ENCODE assay signal across 31 cellular contexts in genomic region chr2:6676776-6677175, GRCh38.
"Had no signal": no experiment of that assay in that cellular context is flagged by ENCODE, and none has a peak within 500 bp of the region (broad histone marks: within the 10 kb centered on the region; RNA-seq: fewer than 3 reads in every experiment).

No MANE protein-coding gene starts in this region.

- H3K36me3 Mint-ChIP-seq: activated naive CD4-positive, alpha-beta T cell treated with anti-CD3 and anti-CD28 coated beads, Interleukin-2, amount 10 ng/mL, durations not matched to agents 7 days and 5 days; activated naive CD4-positive, alpha-beta T cell treated with anti-CD3 and anti-CD28 coated beads, Interleukin-2, amount 50 U/mL, for 72 hours; activated naive CD8-positive, alpha-beta T cell treated with anti-CD3 and anti-CD28 coated beads, Interleukin-2, amount 10 ng/mL, durations not matched to agents 7 days and 5 days had no signal

- H3K27ac Mint-ChIP-seq: activated CD4-positive, alpha-beta memory T cell treated with anti-CD3 and anti-CD28 coated beads, Interleukin-2, amount 10 ng/mL, durations not matched to agents 7 days and 5 days; activated CD4-positive, alpha-beta T cell treated with anti-CD3 and anti-CD28 coated beads, Interleukin-2, amount 10 ng/mL, durations not matched to agents 7 days and 5 days; activated naive CD4-positive, alpha-beta T cell treated with anti-CD3 and anti-CD28 coated beads, Interleukin-2, amount 10 ng/mL, durations not matched to agents 7 days and 5 days; activated naive CD4-positive, alpha-beta T cell treated with anti-CD3 and anti-CD28 coated beads, Interleukin-2, amount 50 U/mL, for 72 hours; activated naive CD8-positive, alpha-beta T cell treated with anti-CD3 and anti-CD28 coated beads, Interleukin-2, amount 10 ng/mL, durations not matched to agents 7 days and 5 days; activated T-cell treated with anti-CD3 and anti-CD28 coated beads, Interleukin-2, amount 50 U/mL, for 24 hours; activated T-cell treated with anti-CD3 and anti-CD28 coated beads, Interleukin-2, amount 50 U/mL, for 72 hours; dendritic cell treated with granulocyte-macrophage colony-stimulating factor and Interleukin-4, amounts not matched to agents 40 ng/mL and 50 ng/mL, for 4 days; effector memory CD8-positive, alpha-beta T cell; WTC11 had no signal

- FAIRE-seq: bronchial epithelial cell had no signal

- DNase-seq: activated CD4-positive, alpha-beta memory T cell treated with anti-CD3 and anti-CD28 coated beads, Interleukin-2, amount 10 ng/mL, durations not matched to agents 7 days and 5 days; activated CD4-positive, alpha-beta T cell treated with anti-CD3 and anti-CD28 coated beads for 1 hour; activated CD4-positive, alpha-beta T cell treated with anti-CD3 and anti-CD28 coated beads for 4 hours; activated CD4-positive, alpha-beta T cell treated with anti-CD3 and anti-CD28 coated beads, Interleukin-2, amount 10 ng/mL, durations not matched to agents 7 days and 5 days; activated CD4-positive, alpha-beta T cell treated with anti-CD3 and anti-CD28 coated beads, Interleukin-2, amount 50 U/mL, for 4 hours; activated CD8-positive, alpha-beta memory T cell treated with anti-CD3 and anti-CD28 coated beads, Interleukin-2, amount 50 U/mL, for 48 hours; activated gamma-delta T cell; activated naive CD4-positive, alpha-beta T cell; activated naive CD4-positive, alpha-beta T cell treated with anti-CD3 and anti-CD28 coated beads, Interleukin-2, amount 10 ng/mL, durations not matched to agents 7 days and 5 days; activated naive CD8-positive, alpha-beta T cell treated with anti-CD3 and anti-CD28 coated beads, Interleukin-2, amount 10 ng/mL, durations not matched to agents 7 days and 5 days; activated T-cell treated with anti-CD3 and anti-CD28 coated beads for 4 hours; activated T-cell treated with anti-CD3 and anti-CD28 coated beads, Interleukin-2, amount 50 U/mL, for 24 hours; activated T-cell treated with anti-CD3 and anti-CD28 coated beads, Interleukin-2, amount 50 U/mL, for 72 hours; amniotic stem cell; anterior cingulate cortex; brain microvascular endothelial cell; dorsolateral prefrontal cortex; effector CD4-positive, alpha-beta T cell; effector memory CD8-positive, alpha-beta T cell; erythroblast; foreskin melanocyte; heart right ventricle; T-helper 2 cell had no signal

- H3K27ac ChIP-seq: brain microvascular endothelial cell, coronary artery, dorsolateral prefrontal cortex, esophagus muscularis mucosa, gastroesophageal sphincter, heart right ventricle had no signal

- H3K4me3 ChIP-seq: coronary artery, dorsolateral prefrontal cortex, esophagus muscularis mucosa, gastroesophageal sphincter, heart right ventricle had no signal

- H3K27me3 ChIP-seq: brain microvascular endothelial cell, esophagus muscularis mucosa, gastroesophageal sphincter had no signal

- H3K27me3 Mint-ChIP-seq: activated CD4-positive, alpha-beta memory T cell treated with anti-CD3 and anti-CD28 coated beads, Interleukin-2, amount 10 ng/mL, durations not matched to agents 7 days and 5 days; activated CD4-positive, alpha-beta T cell treated with anti-CD3 and anti-CD28 coated beads, Interleukin-2, amount 10 ng/mL, durations not matched to agents 7 days and 5 days; activated naive CD4-positive, alpha-beta T cell treated with anti-CD3 and anti-CD28 coated beads, Interleukin-2, amount 10 ng/mL, durations not matched to agents 7 days and 5 days; dendritic cell treated with granulocyte-macrophage colony-stimulating factor and Interleukin-4, amounts not matched to agents 40 ng/mL and 50 ng/mL, for 4 days had no signal

- H3K4me3 Mint-ChIP-seq: activated CD4-positive, alpha-beta memory T cell treated with anti-CD3 and anti-CD28 coated beads, Interleukin-2, amount 10 ng/mL, durations not matched to agents 7 days and 5 days; activated CD4-positive, alpha-beta T cell treated with anti-CD3 and anti-CD28 coated beads, Interleukin-2, amount 10 ng/mL, durations not matched to agents 7 days and 5 days; activated naive CD4-positive, alpha-beta T cell treated with anti-CD3 and anti-CD28 coated beads, Interleukin-2, amount 10 ng/mL, durations not matched to agents 7 days and 5 days; activated naive CD8-positive, alpha-beta T cell treated with anti-CD3 and anti-CD28 coated beads, Interleukin-2, amount 10 ng/mL, durations not matched to agents 7 days and 5 days; activated T-cell treated with anti-CD3 and anti-CD28 coated beads, Interleukin-2, amount 50 U/mL, for 24 hours; activated T-cell treated with anti-CD3 and anti-CD28 coated beads, Interleukin-2, amount 50 U/mL, for 72 hours; central memory CD8-positive, alpha-beta T cell; dendritic cell treated with granulocyte-macrophage colony-stimulating factor and Interleukin-4, amounts not matched to agents 40 ng/mL and 50 ng/mL, for 4 days; effector memory CD8-positive, alpha-beta T cell; WTC11 had no signal

- H3K9me3 ChIP-seq: esophagus muscularis mucosa, gastroesophageal sphincter, heart right ventricle had no signal

- ATAC-seq: activated naive CD4-positive, alpha-beta T cell treated with anti-CD3 and anti-CD28 coated beads, Interleukin-2, amount 50 U/mL, for 72 hours; activated T-cell treated with anti-CD3 and anti-CD28 coated beads, Interleukin-2, amount 50 U/mL, for 72 hours; effector memory CD8-positive, alpha-beta T cell; gastroesophageal sphincter; heart right ventricle; WTC11 had no signal

- H3K9me3 Mint-ChIP-seq: activated CD4-positive, alpha-beta memory T cell treated with anti-CD3 and anti-CD28 coated beads, Interleukin-2, amount 10 ng/mL, durations not matched to agents 7 days and 5 days; activated CD4-positive, alpha-beta T cell treated with anti-CD3 and anti-CD28 coated beads, Interleukin-2, amount 10 ng/mL, durations not matched to agents 7 days and 5 days; activated naive CD4-positive, alpha-beta T cell treated with anti-CD3 and anti-CD28 coated beads, Interleukin-2, amount 10 ng/mL, durations not matched to agents 7 days and 5 days; activated naive CD4-positive, alpha-beta T cell treated with anti-CD3 and anti-CD28 coated beads, Interleukin-2, amount 50 U/mL, for 72 hours; activated naive CD8-positive, alpha-beta T cell treated with anti-CD3 and anti-CD28 coated beads, Interleukin-2, amount 10 ng/mL, durations not matched to agents 7 days and 5 days; activated T-cell treated with anti-CD3 and anti-CD28 coated beads, Interleukin-2, amount 50 U/mL, for 24 hours; activated T-cell treated with anti-CD3 and anti-CD28 coated beads, Interleukin-2, amount 50 U/mL, for 72 hours; central memory CD8-positive, alpha-beta T cell; dendritic cell treated with granulocyte-macrophage colony-stimulating factor and Interleukin-4, amounts not matched to agents 40 ng/mL and 50 ng/mL, for 4 days; effector memory CD8-positive, alpha-beta T cell had no signal

- H3K4me1 ChIP-seq: esophagus muscularis mucosa, gastroesophageal sphincter, heart right ventricle had no signal

- H3K36me3 ChIP-seq: brain microvascular endothelial cell, esophagus muscularis mucosa, gastroesophageal sphincter, heart right ventricle had no signal

- H3K4me1 Mint-ChIP-seq: activated CD4-positive, alpha-beta memory T cell treated with anti-CD3 and anti-CD28 coated beads, Interleukin-2, amount 10 ng/mL, durations not matched to agents 7 days and 5 days; activated CD4-positive, alpha-beta T cell treated with anti-CD3 and anti-CD28 coated beads, Interleukin-2, amount 10 ng/mL, durations not matched to agents 7 days and 5 days; activated naive CD4-positive, alpha-beta T cell treated with anti-CD3 and anti-CD28 coated beads, Interleukin-2, amount 10 ng/mL, durations not matched to agents 7 days and 5 days; activated naive CD8-positive, alpha-beta T cell treated with anti-CD3 and anti-CD28 coated beads, Interleukin-2, amount 10 ng/mL, durations not matched to agents 7 days and 5 days; central memory CD8-positive, alpha-beta T cell; WTC11 had no signal
